Comparison of ENCODE assay signal across 1 cellular context in genomic region chr3:190001426-190001825, GRCh38.
TF ChIP-seq lines count a peak whose summit lies in the region.

No MANE protein-coding gene starts in this region.

TF ChIP-seq in WTC11, 78 proteins besides CTCF, POLR2A, EP300 and RAD21 (continued from another document):
- TF ChIP-seq ATF3 (CRISPR knock-in tag; conservative IDR thresholded peaks at IDR 0.05) (no peak), NR1H2 (CRISPR knock-in tag; IDR thresholded peaks at IDR 0.05) (no peak), MLX (CRISPR knock-in tag; IDR thresholded peaks at IDR 0.05) (no peak), ZNF219 (CRISPR knock-in tag; IDR thresholded peaks at IDR 0.05; ENCODE audit: borderline replicate concordance) (no peak)
